29 cellular contexts compared by ENCODE assay signal in the genomic region with DNA sequence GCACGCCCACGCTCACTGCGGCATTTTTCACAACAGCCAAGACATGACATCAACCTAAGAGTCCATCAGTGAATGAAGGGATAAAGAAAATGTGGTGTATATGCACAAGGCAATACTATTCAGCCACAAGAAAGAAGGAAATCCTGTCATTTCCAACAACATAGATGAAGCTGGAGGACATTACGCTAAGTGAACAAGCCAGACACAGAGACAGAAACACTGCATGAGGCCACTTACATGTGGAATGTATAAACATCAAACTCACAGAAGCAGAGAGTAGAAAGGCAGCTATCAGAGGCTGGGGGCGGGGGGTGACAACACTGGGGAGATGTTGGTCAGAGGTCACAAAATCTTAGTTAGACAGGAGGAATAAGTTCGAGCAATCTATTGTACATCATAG. TPM values are rescaled to one million over a fixed set of nuclear protein-coding genes. Genes with fewer than 3 reads are reported as not detected.
"Had no signal": no experiment of that assay in that cellular context is flagged by ENCODE, and none has a peak within 500 bp of the region (broad histone marks: within the 10 kb centered on the region; RNA-seq: fewer than 3 reads in every experiment).

No MANE protein-coding gene starts in this region.

- ATAC-seq: effector memory CD8-positive, alpha-beta T cell; sciatic nerve; stimulated activated effector memory CD8-positive, alpha-beta T cell treated with anti-CD3 and anti-CD28 coated beads, Interleukin-12 subunit alpha, Interleukin-12 subunit beta, amount 100 ng/mL, for 72 hours; WTC11 had no signal

- H3K27ac ChIP-seq: adrenal gland, brain microvascular endothelial cell, vagina had no signal

- H3K27me3 ChIP-seq: adrenal gland, brain microvascular endothelial cell, upper lobe of left lung, vagina had no signal

- H3K36me3 Mint-ChIP-seq: activated naive CD8-positive, alpha-beta T cell treated with anti-CD3 and anti-CD28 coated beads for 36 hours; memory B cell; stimulated activated effector memory CD8-positive, alpha-beta T cell treated with anti-CD3 and anti-CD28 coated beads, Interleukin-12 subunit alpha, Interleukin-12 subunit beta, amount 100 ng/mL, for 72 hours had no signal

- H3K9me3 Mint-ChIP-seq: activated naive CD4-positive, alpha-beta T cell treated with anti-CD3 and anti-CD28 coated beads for 36 hours; activated naive CD8-positive, alpha-beta T cell treated with anti-CD3 and anti-CD28 coated beads for 36 hours; effector memory CD8-positive, alpha-beta T cell; memory B cell; nephron; stimulated activated effector memory CD8-positive, alpha-beta T cell treated with anti-CD3 and anti-CD28 coated beads, Interleukin-12 subunit alpha, Interleukin-12 subunit beta, amount 100 ng/mL, for 72 hours; stimulated activated naive CD8-positive, alpha-beta T cell treated with anti-CD3 and anti-CD28 coated beads, Interleukin-15, Interleukin-2, amounts not matched to agents 100 ng/mL and 50 ng/mL, for 24 hours; WTC11 had no signal

- H3K4me3 ChIP-seq: adrenal gland, skin epidermis, upper lobe of left lung, vagina had no signal

- H3K4me3 Mint-ChIP-seq: activated naive CD4-positive, alpha-beta T cell treated with anti-CD3 and anti-CD28 coated beads for 36 hours; activated naive CD8-positive, alpha-beta T cell treated with anti-CD3 and anti-CD28 coated beads for 36 hours; effector memory CD8-positive, alpha-beta T cell; memory B cell; nephron; stimulated activated effector memory CD8-positive, alpha-beta T cell treated with anti-CD3 and anti-CD28 coated beads, Interleukin-12 subunit alpha, Interleukin-12 subunit beta, amount 100 ng/mL, for 72 hours; stimulated activated naive CD8-positive, alpha-beta T cell treated with anti-CD3 and anti-CD28 coated beads, Interleukin-15, Interleukin-2, amounts not matched to agents 100 ng/mL and 50 ng/mL, for 24 hours; WTC11 had no signal

- DNase-seq: activated CD4-positive, alpha-beta T cell treated with anti-CD3 and anti-CD28 coated beads for 1 hour; activated CD4-positive, alpha-beta T cell treated with anti-CD3 and anti-CD28 coated beads, Interleukin-2, amount 50 U/mL, for 4 hours; activated effector memory CD4-positive, alpha-beta T cell treated with anti-CD3 and anti-CD28 coated beads, Interleukin-2, amount 50 U/mL, for 16 hours; activated naive CD4-positive, alpha-beta T cell treated with anti-CD3 and anti-CD28 coated beads for 36 hours; activated naive CD8-positive, alpha-beta T cell treated with anti-CD3 and anti-CD28 coated beads for 36 hours; activated T-cell treated with anti-CD3 and anti-CD28 coated beads for 4 hours; adrenal gland; cortex of kidney; effector memory CD8-positive, alpha-beta T cell; foreskin fibroblast; heart left ventricle; stimulated activated CD4-positive, alpha-beta T cell treated with anti-CD3 and anti-CD28 coated beads, Interleukin-4, amount 100 ng/mL, for 24 hours; substantia nigra; T-helper 2 cell; upper lobe of left lung had no signal

- H3K36me3 ChIP-seq: adrenal gland, brain microvascular endothelial cell, heart left ventricle, vagina had no signal

- FAIRE-seq: endothelial cell of umbilical vein had no signal

- H3K9me3 ChIP-seq: adrenal gland, heart left ventricle, upper lobe of left lung, vagina had no signal

- H3K4me1 Mint-ChIP-seq: activated naive CD8-positive, alpha-beta T cell treated with anti-CD3 and anti-CD28 coated beads for 36 hours; nephron had no signal

- H3K4me1 ChIP-seq: adrenal gland, vagina had no signal

- H3K27ac Mint-ChIP-seq: activated naive CD4-positive, alpha-beta T cell treated with anti-CD3 and anti-CD28 coated beads for 36 hours; activated naive CD8-positive, alpha-beta T cell treated with anti-CD3 and anti-CD28 coated beads for 36 hours; effector memory CD8-positive, alpha-beta T cell; memory B cell; nephron; stimulated activated effector memory CD8-positive, alpha-beta T cell treated with anti-CD3 and anti-CD28 coated beads, Interleukin-12 subunit alpha, Interleukin-12 subunit beta, amount 100 ng/mL, for 72 hours; stimulated activated naive CD8-positive, alpha-beta T cell treated with anti-CD3 and anti-CD28 coated beads, Interleukin-15, Interleukin-2, amounts not matched to agents 100 ng/mL and 50 ng/mL, for 24 hours had no signal

RNA-seq across cellular contexts. Expression of a gene that starts 20.9 kb away (rescaled TPM):
- total RNA-seq: activated naive CD4-positive, alpha-beta T cell treated with anti-CD3 and anti-CD28 coated beads for 36 hours; activated naive CD8-positive, alpha-beta T cell treated with anti-CD3 and anti-CD28 coated beads for 36 hours; aorta; cardiac septum; endothelial cell of umbilical vein; heart left ventricle; mononuclear cell had no signal
- polyA plus RNA-seq: endothelial cell of umbilical vein, fibroblast of lung had no signal
